ENCODE assay signal across 18 cellular contexts in the genomic region with DNA sequence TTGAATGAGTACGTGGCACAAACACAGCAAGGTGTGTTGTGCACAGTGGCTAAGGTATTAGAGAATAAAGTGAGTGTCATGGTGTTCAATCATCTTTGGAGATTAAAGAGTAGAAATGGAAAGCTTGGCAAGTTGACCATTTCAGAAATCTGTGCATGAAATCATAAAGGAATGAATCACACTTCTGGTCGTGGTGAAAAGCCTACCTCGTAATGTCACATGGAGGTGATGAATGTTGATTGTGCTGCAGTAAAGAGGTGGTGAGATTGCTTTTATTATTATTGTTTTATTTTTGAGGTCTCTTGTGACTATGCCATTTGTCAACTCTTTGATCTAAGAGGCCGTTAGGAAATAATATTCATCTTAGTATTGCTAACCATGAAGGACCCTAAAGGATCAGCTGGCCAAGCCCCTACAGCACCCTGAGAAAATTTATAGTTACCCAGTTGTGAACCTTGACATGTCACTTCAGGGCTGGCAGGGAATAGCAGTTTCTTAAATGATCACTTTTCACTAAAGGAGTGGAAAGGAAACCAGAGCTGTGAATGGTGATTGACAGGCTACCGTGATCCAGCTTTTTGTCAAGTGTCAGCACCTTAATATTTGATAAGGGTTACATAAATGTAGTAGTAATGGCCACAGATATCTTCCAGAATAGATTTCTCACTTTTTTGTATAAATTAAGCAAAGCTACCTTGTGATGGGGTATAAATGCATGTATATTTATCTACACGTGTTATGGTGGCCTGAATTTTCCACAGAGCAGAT.
A peak's percentile ranks its signal among the peaks of the same experiment; 100 is the strongest.
DNase-seq lines count a peak whose midpoint lies in the region; FAIRE-seq and TF ChIP-seq lines count a peak whose summit lies in the region.
"Had no signal": no experiment of that assay in that cellular context is flagged by ENCODE, and none has a peak within 500 bp of the region (broad histone marks: within the 10 kb centered on the region; RNA-seq: fewer than 3 reads in every experiment).

No MANE protein-coding gene starts in this region.

- no peaks in the 10 kb centered on the region for H3K27me3 Mint-ChIP-seq in nephron progenitor cell (ENCODE audit: low read depth, poor library complexity)
- H3K27me3 Mint-ChIP-seq: B cell; CD4-positive, alpha-beta T cell had no signal

- H4K20me1 ChIP-seq in mammary epithelial cell (ENCODE audit: insufficient read depth, low read length), result no peaks in the 10 kb centered on the region

- no peaks in the 10 kb centered on the region for H3K79me2 ChIP-seq in mammary epithelial cell (ENCODE audit: insufficient read depth, low read length)

- no peaks in the 10 kb centered on the region for H3K9me3 Mint-ChIP-seq in nephron progenitor cell
- H3K9me3 Mint-ChIP-seq: CD4-positive, alpha-beta T cell; GM23338; H9 had no signal

- TF ChIP-seq CTCF in mammary epithelial cell (conservative IDR thresholded peaks at IDR 0.05 in 1 of 2, IDR thresholded peaks at IDR 0.05 in 1 of 2; ENCODE audit: extremely low read depth in 1 of 2, insufficient read depth in 1 of 2, low read depth in 1 of 2, low read length in 2 of 2) (no peak), nephron progenitor cell (IDR thresholded peaks at IDR 0.05) (no peak)

- FAIRE-seq in H54 (lab: Jason Lieb, UNC), result peak; percentile 52
- FAIRE-seq: A204.1, GM12892, K562 had no signal

- H3K4me3 Mint-ChIP-seq in nephron progenitor cell, result no peak overlapping the region
- H3K4me3 Mint-ChIP-seq: B cell; CD4-positive, alpha-beta T cell; GM23338; H9 had no signal

- peak overlapping the region; percentile 25 for H3K27ac Mint-ChIP-seq in nephron progenitor cell
- H3K27ac Mint-ChIP-seq: B cell; CD4-positive, alpha-beta T cell; GM23338 had no signal

- H3K4me3 ChIP-seq in mammary epithelial cell (replicated peaks in 1 of 3; ENCODE audit: insufficient read depth in 1 of 3, low read depth in 2 of 3, low read length in 3 of 3), result no peak overlapping the region
- H3K4me3 ChIP-seq: GM23338, K562 had no signal

- intact Hi-C loops in mammary epithelial cell (cut with micrococcal nuclease), result no loop called here

- WGBS in mammary epithelial cell (ENCODE audit: low coverage, missing lambda C conversion rate), result 90% methylated on average over 6 of the region's 6 CpGs

- no peaks in the 10 kb centered on the region for H3K4me1 ChIP-seq in mammary epithelial cell (ENCODE audit: insufficient read depth, low read length)

- no TSS peak for BruUV-seq in mammary epithelial cell (replicated peaks; lab: Mats Ljungman, UMichigan)

- no peaks in the 10 kb centered on the region for H3K27me3 ChIP-seq in mammary epithelial cell (ENCODE audit: insufficient read depth, low read length)

- in situ Hi-C loops in mammary epithelial cell (cut with MboI; ENCODE audit: low sequenced_read_pairs in 2 of 2), result no loop called here

- H3K36me3 ChIP-seq in mammary epithelial cell (ENCODE audit: insufficient read depth, low read length), result no peaks in the 10 kb centered on the region

- H3K27ac ChIP-seq in mammary epithelial cell (ENCODE audit: insufficient read depth, low read depth, low read length), result no peak overlapping the region
- H3K27ac ChIP-seq: HL-60 had no signal

- H3K9me3 ChIP-seq in mammary epithelial cell (replicated peaks; ENCODE audit: insufficient read depth, low read length), result no peaks in the 10 kb centered on the region

- TF ChIP-seq POLR2A in H54 (IDR thresholded peaks at IDR 0.05; ENCODE audit: low read depth, low read length), result no peak

- dilution Hi-C loops in mammary epithelial cell (cut with HindIII; ENCODE audit: low sequenced_read_pairs), result no loop called here

- CTCF ChIA-PET in mammary epithelial cell (lab: Charles Lee; ENCODE audit: low non-redundant PET), result no interaction called here

- DNase-seq in H54 (ENCODE audit: insufficient read length, low spot score) (no peak), HT1080 (ENCODE audit: low read depth) (peak; percentile 18), mammary epithelial cell (peak; percentile 32), nephron progenitor cell (no peak), iPS-NIHi11 (ENCODE audit: low spot score) (no peak), GM03348 (ENCODE audit: low spot score) (no peak)
- DNase-seq in stimulated activated naive CD4-positive, alpha-beta T cell (lab: John Stamatoyannopoulos, UW), result no peak
- no peak for DNase-seq in activated CD4-positive, alpha-beta T cell treated with anti-CD3 and anti-CD28 coated beads, Interleukin-2, amount 50 U/mL, for 4 hours
- DNase-seq: C1 segment of cervical spinal cord; CD4-positive, alpha-beta T cell; DMS79; H9 had no signal

- H3K4me1 Mint-ChIP-seq in nephron progenitor cell, result peaks cover 45% of the 10 kb centered on the region
- H3K4me1 Mint-ChIP-seq: B cell had no signal

- no peak overlapping the region for H2AFZ ChIP-seq in mammary epithelial cell (ENCODE audit: low read depth, low read length)
- H2AFZ ChIP-seq: GM23338 had no signal

- no peak overlapping the region for H3K4me2 ChIP-seq in mammary epithelial cell (ENCODE audit: insufficient read depth, low read depth, low read length)
- H3K4me2 ChIP-seq: GM23338 had no signal

- H3K36me3 Mint-ChIP-seq in nephron progenitor cell (ENCODE audit: low read depth), result peaks cover 19% of the 10 kb centered on the region

- H3K9ac ChIP-seq in mammary epithelial cell (ENCODE audit: insufficient read depth, low read length), result no peak overlapping the region

Comparison
In these comparisons a context has a peak if more than half of its experiments do, and no peak if none do; other contexts are left out.
1. DNase-seq: peak in HT1080 (single experiment) and mammary epithelial cell (single experiment); none in H54 (single experiment), nephron progenitor cell (single experiment), iPS-NIHi11 (single experiment), stimulated activated naive CD4-positive, alpha-beta T cell (0 of 6), activated CD4-positive, alpha-beta T cell treated with anti-CD3 and anti-CD28 coated beads, Interleukin-2, amount 50 U/mL, for 4 hours (0 of 2) and GM03348 (single experiment).